In genomic region chr11:43021466-43021865, GRCh38 we compare ENCODE assay signal across 11 cellular contexts.
DNase-seq lines count a peak whose midpoint lies in the region; ATAC-seq and TF ChIP-seq lines count a peak whose summit lies in the region.
"Had no signal": no experiment of that assay in that cellular context is flagged by ENCODE, and none has a peak within 500 bp of the region (broad histone marks: within the 10 kb centered on the region; RNA-seq: fewer than 3 reads in every experiment).

No MANE protein-coding gene starts in this region.

- no peak overlapping the region for H3K4me3 ChIP-seq in SK-N-SH (ENCODE audit: low read depth in 2 of 2, low read length in 1 of 2)
- H3K4me3 ChIP-seq in PC-3 (ENCODE audit: low read length) = no peak overlapping the region
- H3K4me3 ChIP-seq in psoas muscle = no peak overlapping the region

- H4K20me1 ChIP-seq in SK-N-SH (ENCODE audit: insufficient read depth) (no peaks in the 10 kb centered on the region), PC-3 (ENCODE audit: low read length) (no peaks in the 10 kb centered on the region)

- TF ChIP-seq CTCF in SK-N-SH (IDR thresholded peaks at IDR 0.05) = no peak
- peak; percentile 48 for TF ChIP-seq CTCF in PC-3 (conservative IDR thresholded peaks at IDR 0.05; ENCODE audit: low read depth, low read length)
- TF ChIP-seq CTCF in progenitor cell of endocrine pancreas (IDR thresholded peaks at IDR 0.05; ENCODE audit: unreplicated experiment) = peak; percentile 46
- no peak for TF ChIP-seq CTCF in psoas muscle (IDR thresholded peaks at IDR 0.05)

- intact Hi-C loops in PC-3 (cut with micrococcal nuclease) (no loop called here), psoas muscle (cut with DNase I) (no loop called here)

- no peaks in the 10 kb centered on the region for H3K27me3 Mint-ChIP-seq in progenitor cell of endocrine pancreas

- DNase-seq in SK-N-SH = peak; percentile 41
- peak; percentile 15 for DNase-seq in PC-3
- no peak for DNase-seq in progenitor cell of endocrine pancreas (ENCODE audit: low spot score, unreplicated experiment)
- DNase-seq in activated naive CD4-positive, alpha-beta T cell treated with anti-CD3 and anti-CD28 coated beads, Interleukin-2, amount 50 U/mL, for 16 hours = no peak
- no peak for DNase-seq in psoas muscle
- DNase-seq in activated CD4-positive, CD25-positive, alpha-beta regulatory T cell treated with anti-CD3 and anti-CD28 coated beads, Interleukin-2, amount 50 U/mL, for 72 hours = no peak
- DNase-seq: activated effector memory CD4-positive, alpha-beta T cell treated with anti-CD3 and anti-CD28 coated beads, Interleukin-2, amount 50 U/mL, for 16 hours; naive B cell; NK-92 treated with Interleukin-12 subunit alpha and Interleukin-12 subunit beta, amount 100 ng/mL, for 24 hours had no signal

- BruUV-seq in PC-3 (replicated peaks; lab: Mats Ljungman, UMichigan) = no TSS peak

- no peak overlapping the region for H3K4me2 ChIP-seq in SK-N-SH
- no peak overlapping the region for H3K4me2 ChIP-seq in PC-3 (ENCODE audit: low read length)

- H3K4me3 Mint-ChIP-seq in progenitor cell of endocrine pancreas (ENCODE audit: low read depth) = no peak overlapping the region
- H3K4me3 Mint-ChIP-seq: naive B cell had no signal

- no peaks in the 10 kb centered on the region for H3K79me2 ChIP-seq in SK-N-SH (ENCODE audit: insufficient read depth)
- H3K79me2 ChIP-seq in PC-3 (ENCODE audit: low read length) = no peaks in the 10 kb centered on the region

- peak; percentile 72 for TF ChIP-seq RAD21 in SK-N-SH (IDR thresholded peaks at IDR 0.05; ENCODE audit: low read length)

- H3K9me3 ChIP-seq in SK-N-SH (no peaks in the 10 kb centered on the region; the same call in none of the 2 replicates), PC-3 (ENCODE audit: low read length) (no peaks in the 10 kb centered on the region), psoas muscle (no peaks in the 10 kb centered on the region)

- H3K9me3 Mint-ChIP-seq in progenitor cell of endocrine pancreas (ENCODE audit: low read depth) = peaks cover 24% of the 10 kb centered on the region

- H2AFZ ChIP-seq in SK-N-SH (ENCODE audit: low read depth) (no peak overlapping the region), PC-3 (ENCODE audit: low read length) (no peak overlapping the region)

- CTCF ChIA-PET in SK-N-SH (lab: Yijun Ruan, JAX) = interaction anchor here (0.6 to 1.8 kb wide), 10 partner anchors 9 to 497 kb away, joined by 3 to 15 read pairs (median 4); no protein-coding TSS in a partner anchor
- CTCF ChIA-PET in PC-3 (lab: Charles Lee) = no interaction called here

- no peaks in the 10 kb centered on the region for H3F3A ChIP-seq in SK-N-SH (replicated peaks; ENCODE audit: insufficient read depth)
- no peaks in the 10 kb centered on the region for H3F3A ChIP-seq in PC-3 (ENCODE audit: low read length, unreplicated experiment)

- H3K4me1 ChIP-seq in SK-N-SH (ENCODE audit: control insufficient read depth in 1 of 2, insufficient read depth in 2 of 2, low read depth in 1 of 2, low read length in 1 of 2) (no peaks in the 10 kb centered on the region; a peak in 2 of 4 replicates), PC-3 (ENCODE audit: insufficient read depth, low read length) (no peaks in the 10 kb centered on the region), psoas muscle (no peaks in the 10 kb centered on the region)

- POLR2A ChIA-PET in SK-N-SH (lab: Yijun Ruan, JAX) = no interaction called here
- POLR2A ChIA-PET in PC-3 (lab: Charles Lee; ENCODE audit: unreplicated experiment) = no interaction called here

- peaks cover 5% of the 10 kb centered on the region for H3K4me1 Mint-ChIP-seq in progenitor cell of endocrine pancreas (ENCODE audit: low read depth)
- H3K4me1 Mint-ChIP-seq: naive B cell had no signal

- H3K27ac Mint-ChIP-seq in progenitor cell of endocrine pancreas = no peak overlapping the region
- H3K27ac Mint-ChIP-seq: naive B cell had no signal

- no peaks in the 10 kb centered on the region for H3K36me3 Mint-ChIP-seq in progenitor cell of endocrine pancreas (ENCODE audit: insufficient read depth)
- H3K36me3 Mint-ChIP-seq: naive B cell had no signal

- H3K9me2 ChIP-seq in SK-N-SH (no peaks in the 10 kb centered on the region), PC-3 (replicated peaks; ENCODE audit: low read length) (no peaks in the 10 kb centered on the region)

- no peak overlapping the region for H3K9ac ChIP-seq in SK-N-SH
- no peak overlapping the region for H3K9ac ChIP-seq in PC-3 (ENCODE audit: low read length)

- H3K27me3 ChIP-seq in SK-N-SH (ENCODE audit: insufficient read depth) (no peaks in the 10 kb centered on the region), PC-3 (ENCODE audit: low read length) (no peaks in the 10 kb centered on the region), psoas muscle (ENCODE audit: insufficient read depth in 3 of 3, low read length in 2 of 3) (no peaks in the 10 kb centered on the region)

- no peak for TF ChIP-seq EP300 in SK-N-SH (IDR thresholded peaks at IDR 0.05; ENCODE audit: borderline replicate concordance in 1 of 2, low read depth in 1 of 2, low read length in 1 of 2)

- H3K27ac ChIP-seq in SK-N-SH (ENCODE audit: low read depth in 2 of 2, low read length in 1 of 2) = no peak overlapping the region; a peak in 1 of 4 replicates
- no peak overlapping the region for H3K27ac ChIP-seq in PC-3 (ENCODE audit: low read length)
- H3K27ac ChIP-seq in psoas muscle = no peak overlapping the region

- ATAC-seq in SK-N-SH treated with all-trans-retinoic acid at 6 μM for 48 hours (no peak), HG03159 (IDR thresholded peaks at IDR 0.05; ENCODE audit: unreplicated experiment) (peak; percentile 76), PC-3 (no peak), psoas muscle (no peak)

- H3K36me3 ChIP-seq in SK-N-SH (replicated peaks in 1 of 2; ENCODE audit: control insufficient read depth in 1 of 2, insufficient read depth in 2 of 2, low read length in 1 of 2) = no peaks in the 10 kb centered on the region
- no peaks in the 10 kb centered on the region for H3K36me3 ChIP-seq in PC-3 (ENCODE audit: low read depth, low read length)
- no peaks in the 10 kb centered on the region for H3K36me3 ChIP-seq in psoas muscle (ENCODE audit: insufficient read depth in 1 of 2, low read depth in 1 of 2)

TF ChIP-seq in SK-N-SH, 30 proteins besides CTCF, POLR2A, EP300 and RAD21:
- TF ChIP-seq SMC3 (IDR thresholded peaks at IDR 0.05; ENCODE audit: low read depth, low read length) (peak; percentile 55; the same call in 1 of the 2 replicates), TCF12 (IDR thresholded peaks at IDR 0.05) (no peak)

TF ChIP-seq in SK-N-SH treated with all-trans-retinoic acid at 6 μM for 48 hours, 23 proteins besides CTCF, POLR2A, EP300 and RAD21:
- TF ChIP-seq ZNF8 (CRISPR knock-in tag; IDR thresholded peaks at IDR 0.05) (no peak), TSHZ2 (CRISPR knock-in tag; IDR thresholded peaks at IDR 0.05) (no peak), ISL1 (CRISPR knock-in tag; IDR thresholded peaks at IDR 0.05) (no peak)

Comparison
In these comparisons a context has a peak if more than half of its experiments do, and no peak if none do; other contexts are left out.
1. DNase-seq: peak in SK-N-SH (single experiment) and PC-3 (single experiment); none in progenitor cell of endocrine pancreas (single experiment), activated naive CD4-positive, alpha-beta T cell treated with anti-CD3 and anti-CD28 coated beads, Interleukin-2, amount 50 U/mL, for 16 hours (single experiment), psoas muscle (0 of 2) and activated CD4-positive, CD25-positive, alpha-beta regulatory T cell treated with anti-CD3 and anti-CD28 coated beads, Interleukin-2, amount 50 U/mL, for 72 hours (single experiment).
2. CTCF ChIP-seq: peak in PC-3 (single experiment) and progenitor cell of endocrine pancreas (single experiment); none in SK-N-SH (single experiment) and psoas muscle (single experiment).